In genomic region chr9:38182321-38182720, GRCh38 we compare ENCODE assay signal across 14 cellular contexts.
DNase-seq lines count a peak whose midpoint lies in the region; TF ChIP-seq lines count a peak whose summit lies in the region.
"Had no signal": no experiment of that assay in that cellular context is flagged by ENCODE, and none has a peak within 500 bp of the region (broad histone marks: within the 10 kb centered on the region; RNA-seq: fewer than 3 reads in every experiment).

No MANE protein-coding gene starts in this region.

- no peak overlapping the region for H3K18ac ChIP-seq in mesendoderm (ENCODE audit: low read length)

- in situ Hi-C loops in ACHN (cut with HindIII; ENCODE audit: low pct_ligation_motif_present, low pct_unique_long_range_greater_than_20kb, low sequenced_read_pairs), result no loop called here

- H3K4me2 ChIP-seq in mesendoderm (ENCODE audit: low read length), result no peak overlapping the region

- no peak overlapping the region for H3K23ac ChIP-seq in mesendoderm (ENCODE audit: low read length)

- TF ChIP-seq CTCF in epithelial cell of esophagus (IDR thresholded peaks at IDR 0.05; ENCODE audit: insufficient read depth, low read depth, low read length, missing control alignments), result no peak

- H2BK120ac ChIP-seq in mesendoderm (ENCODE audit: low read depth, low read length), result no peak overlapping the region

- no peak overlapping the region for H2BK5ac ChIP-seq in mesendoderm (ENCODE audit: low read length)

- no peak overlapping the region for H2AK5ac ChIP-seq in mesendoderm (ENCODE audit: low read length)

- H3K79me2 ChIP-seq in mesendoderm (ENCODE audit: control insufficient read depth, insufficient read depth, low read length), result no peaks in the 10 kb centered on the region

- DNase-seq in NCI-H2081 (lab: John Stamatoyannopoulos, UW), result peak; percentile 24 to 43
- DNase-seq in NCI-H2081 treated with DMSO at 0.1 percent for 48 hours (lab: John Stamatoyannopoulos, UW), result no peak
- DNase-seq in H4 (ENCODE audit: low spot score), result peak; percentile 33
- peak; percentile 48 for DNase-seq in NCI-H510A (lab: John Stamatoyannopoulos, UW)
- DNase-seq in epithelial cell of esophagus (ENCODE audit: low read depth), result peak; percentile 65
- DNase-seq in mesendoderm, result no peak
- DNase-seq in ACHN, result no peak
- no peak for DNase-seq in activated CD4-positive, CD25-positive, alpha-beta regulatory T cell treated with anti-CD3 and anti-CD28 coated beads, Interleukin-2, amount 50 U/mL, for 72 hours
- DNase-seq: activated CD8-positive, alpha-beta T cell treated with anti-CD3 and anti-CD28 coated beads, Interleukin-2, amount 10 ng/mL, durations not matched to agents 7 days and 5 days; activated naive CD4-positive, alpha-beta T cell treated with Interleukin-2 at 50 U/mL for 16 hours; stimulated activated CD4-positive, alpha-beta T cell treated with anti-CD3 and anti-CD28 coated beads, Interleukin-15, amount 100 ng/mL, for 24 hours; T-helper 9 cell had no signal

- H4K5ac ChIP-seq in mesendoderm (ENCODE audit: low read length), result no peak overlapping the region

- no peak overlapping the region for H3K4ac ChIP-seq in mesendoderm (ENCODE audit: low read depth, low read length)

- H3K36me3 ChIP-seq in mesendoderm (ENCODE audit: control insufficient read depth, insufficient read depth, low read length), result no peaks in the 10 kb centered on the region
- H3K36me3 ChIP-seq: vagina had no signal

- H3K4me3 ChIP-seq in epithelial cell of esophagus (ENCODE audit: low read length) (no peak overlapping the region), mesendoderm (ENCODE audit: low read length) (no peak overlapping the region)
- H3K4me3 ChIP-seq: vagina had no signal

- H2BK15ac ChIP-seq in mesendoderm (replicated peaks; ENCODE audit: low read depth), result no peak overlapping the region

- H3K27me3 ChIP-seq in mesendoderm (ENCODE audit: insufficient read depth, low read length, poor library complexity), result no peaks in the 10 kb centered on the region
- H3K27me3 ChIP-seq: vagina had no signal

- no peak overlapping the region for H3K56ac ChIP-seq in mesendoderm (ENCODE audit: low read length)

- H3K79me1 ChIP-seq in mesendoderm (ENCODE audit: low read length), result no peaks in the 10 kb centered on the region

- no peak overlapping the region for H3K9ac ChIP-seq in mesendoderm (ENCODE audit: low read length)

- no peak overlapping the region for H3K27ac ChIP-seq in mesendoderm (ENCODE audit: low read depth, low read length)
- H3K27ac ChIP-seq: RWPE1, vagina had no signal

- H4K8ac ChIP-seq in mesendoderm (ENCODE audit: low read depth, low read length), result no peak overlapping the region

- no peaks in the 10 kb centered on the region for H3K4me1 ChIP-seq in mesendoderm (ENCODE audit: control insufficient read depth, low read depth, low read length)
- H3K4me1 ChIP-seq: vagina had no signal

Comparison
In these comparisons a context has a peak if more than half of its experiments do, and no peak if none do; other contexts are left out.
1. DNase-seq: peak in NCI-H2081 (2 of 2), H4 (single experiment), NCI-H510A (single experiment) and epithelial cell of esophagus (single experiment); none in NCI-H2081 treated with DMSO at 0.1 percent for 48 hours (single experiment), mesendoderm (single experiment), ACHN (single experiment) and activated CD4-positive, CD25-positive, alpha-beta regulatory T cell treated with anti-CD3 and anti-CD28 coated beads, Interleukin-2, amount 50 U/mL, for 72 hours (single experiment).